Comparison of ENCODE assay signal across 12 cellular contexts in genomic region chr1:6178751-6179563, GRCh38. TPM values are rescaled to one million over a fixed set of nuclear protein-coding genes. Genes with fewer than 3 reads are reported as not detected.
DNase-seq lines count a peak whose midpoint lies in the region; ATAC-seq and TF ChIP-seq lines count a peak whose summit lies in the region.
"Had no signal": no experiment of that assay in that cellular context is flagged by ENCODE, and none has a peak within 500 bp of the region (broad histone marks: within the 10 kb centered on the region; RNA-seq: fewer than 3 reads in every experiment).

No MANE protein-coding gene starts in this region.

- intact Hi-C loops in activated B cell treated with CpG ODN at 0.5 μM for 24 hours (cut with micrococcal nuclease): no loop called here
- intact Hi-C loops in testis (cut with DNase I; ENCODE audit: low total_unique reads): no loop called here

- H3K4me3 ChIP-seq in testis: peak overlapping the region; percentile 6 to 53

- H3K9me3 Mint-ChIP-seq in activated B cell treated with CpG ODN at 0.5 μM for 24 hours: no peaks in the 10 kb centered on the region
- H3K9me3 Mint-ChIP-seq: activated naive CD8-positive, alpha-beta T cell treated with anti-CD3 and anti-CD28 coated beads, Interleukin-2, amount 10 ng/mL, durations not matched to agents 7 days and 5 days; neural crest cell had no signal

- no peak for TF ChIP-seq CTCF in activated B cell treated with CpG ODN at 0.5 μM for 24 hours (IDR thresholded peaks at IDR 0.05)
- TF ChIP-seq CTCF in testis (IDR thresholded peaks at IDR 0.05): no peak

- ATAC-seq in activated B cell treated with CpG ODN at 0.5 μM for 24 hours (ENCODE audit: low read depth): no peak
- ATAC-seq in GM21576 (IDR thresholded peaks at IDR 0.05; ENCODE audit: unreplicated experiment): no peak

- H3K36me3 ChIP-seq in testis (ENCODE audit: low read depth, missing control alignments): no peaks in the 10 kb centered on the region

- POLR2A ChIA-PET in activated B cell treated with CpG ODN at 0.5 μM for 24 hours (lab: Charles Lee): no interaction called here

- no peak for TF ChIP-seq POLR2A in testis (IDR thresholded peaks at IDR 0.05)

- H3K27ac Mint-ChIP-seq in activated B cell treated with CpG ODN at 0.5 μM for 24 hours: no peak overlapping the region
- H3K27ac Mint-ChIP-seq: activated naive CD8-positive, alpha-beta T cell treated with anti-CD3 and anti-CD28 coated beads, Interleukin-2, amount 10 ng/mL, durations not matched to agents 7 days and 5 days had no signal

- peaks cover 4% of the 10 kb centered on the region for H3K4me1 ChIP-seq in testis

- H3K36me3 Mint-ChIP-seq in activated B cell treated with CpG ODN at 0.5 μM for 24 hours (ENCODE audit: low read depth): peaks cover 4% of the 10 kb centered on the region

- peak; percentile 25 for DNase-seq in NCI-H82 (lab: John Stamatoyannopoulos, UW)
- no peak for DNase-seq in NCI-H82 treated with DMSO at 0.1 percent for 48 hours (lab: John Stamatoyannopoulos, UW; ENCODE audit: unreplicated experiment)
- no peak for DNase-seq in activated B cell treated with CpG ODN at 0.5 μM for 24 hours
- DNase-seq in iPS-NIHi7 (ENCODE audit: extremely low spot score): peak; percentile 57
- DNase-seq in testis: no peak
- no peak for DNase-seq in superior temporal gyrus (ENCODE audit: extremely low spot score)
- DNase-seq in GDM1 (lab: John Stamatoyannopoulos, UW): no peak
- DNase-seq: activated naive CD8-positive, alpha-beta T cell treated with anti-CD3 and anti-CD28 coated beads, Interleukin-2, amount 10 ng/mL, durations not matched to agents 7 days and 5 days; NCI-H345; T-helper 9 cell had no signal

- H3K4me3 Mint-ChIP-seq in activated B cell treated with CpG ODN at 0.5 μM for 24 hours: peak overlapping the region; percentile 71
- H3K4me3 Mint-ChIP-seq: activated naive CD8-positive, alpha-beta T cell treated with anti-CD3 and anti-CD28 coated beads, Interleukin-2, amount 10 ng/mL, durations not matched to agents 7 days and 5 days; neural crest cell had no signal

- no peaks in the 10 kb centered on the region for H3K27me3 ChIP-seq in testis

- 1 to 3% methylated on average over 22 to 51 of the region's 51 CpGs for WGBS in testis, 2 donors

- peaks cover 37% of the 10 kb centered on the region for H3K27me3 Mint-ChIP-seq in activated B cell treated with CpG ODN at 0.5 μM for 24 hours

- H3K9me3 ChIP-seq in testis: no peaks in the 10 kb centered on the region

- no peak overlapping the region for H3K27ac ChIP-seq in testis

- CTCF ChIA-PET in activated B cell treated with CpG ODN at 0.5 μM for 24 hours (lab: Charles Lee): no interaction called here

- peaks cover 28% of the 10 kb centered on the region for H3K4me1 Mint-ChIP-seq in activated B cell treated with CpG ODN at 0.5 μM for 24 hours

RNA-seq across cellular contexts. Expression of gene CHD5, which starts 1.2 kb away (rescaled TPM):
- 0.31 and 0.49 TPM in 2 replicates for total RNA-seq in activated B cell treated with CpG ODN at 0.5 μM for 24 hours
- 10 to 100 TPM; 42.1 to 63.1 TPM for total RNA-seq in testis
- 67.5 TPM for polyA plus RNA-seq in testis (ENCODE audit: insufficient read depth, low read depth, low replicate concordance)

RNA-seq across cellular contexts. Expression of gene RPL22, which starts 20.4 kb away (rescaled TPM):
- 614 and 621 TPM in 2 replicates for total RNA-seq in activated B cell treated with CpG ODN at 0.5 μM for 24 hours
- total RNA-seq in testis: 10 to 100 TPM; 95.1 to 99.9 TPM
- polyA plus RNA-seq in testis (ENCODE audit: insufficient read depth, low read depth, low replicate concordance): 319 TPM

RNA-seq across cellular contexts. Expression of gene RNF207, which starts 27.0 kb away (rescaled TPM):
- total RNA-seq in activated B cell treated with CpG ODN at 0.5 μM for 24 hours (3.3 and 4.1 TPM in 2 replicates), testis (10 to 100 TPM; 13.2 to 20.1 TPM)
- 4.8 TPM for polyA plus RNA-seq in testis (ENCODE audit: insufficient read depth, low read depth, low replicate concordance)

RNA-seq across cellular contexts. Expression of gene ICMT, which starts 56.8 kb away (rescaled TPM):
- total RNA-seq in activated B cell treated with CpG ODN at 0.5 μM for 24 hours (14.8 and 15.7 TPM in 2 replicates), testis (10 to 100 TPM; 33.0 to 36.5 TPM)
- 26.7 TPM for polyA plus RNA-seq in testis (ENCODE audit: insufficient read depth, low read depth, low replicate concordance)

Comparison
In these comparisons a context has a peak if more than half of its experiments do, and no peak if none do; other contexts are left out.
1. DNase-seq: peak in NCI-H82 (single experiment) and iPS-NIHi7 (single experiment); none in NCI-H82 treated with DMSO at 0.1 percent for 48 hours (single experiment), activated B cell treated with CpG ODN at 0.5 μM for 24 hours (single experiment), testis (single experiment), superior temporal gyrus (single experiment) and GDM1 (single experiment).
2. RNA of gene CHD5, which starts 1.2 kb away (total RNA-seq): 42.1 to 63.1 TPM in testis; 0.31 to 0.49 TPM in activated B cell treated with CpG ODN at 0.5 μM for 24 hours; every median in the first group is over 10 times any median in the second.